Comparison of ENCODE assay signal across 1 cellular context in genomic region chr12:99287136-99287535, GRCh38.
TF ChIP-seq lines count a peak whose summit lies in the region.

No MANE protein-coding gene starts in this region.

TF ChIP-seq in GM23338, 12 proteins besides CTCF, POLR2A, EP300 and RAD21 (continued from another document):
- no peak for TF ChIP-seq ZNF462 (CRISPR knock-in tag; IDR thresholded peaks at IDR 0.05)
- no peak for TF ChIP-seq REST (IDR thresholded peaks at IDR 0.05; ENCODE audit: unreplicated experiment)
